Comparison of ENCODE assay signal across 15 cellular contexts in genomic region chr5:124724357-124725039, GRCh38. TPM values are rescaled to one million over a fixed set of nuclear protein-coding genes. Genes with fewer than 3 reads are reported as not detected.
DNase-seq lines count a peak whose midpoint lies in the region; ATAC-seq and FAIRE-seq lines count a peak whose summit lies in the region.
"Had no signal": no experiment of that assay in that cellular context is flagged by ENCODE, and none has a peak within 500 bp of the region (broad histone marks: within the 10 kb centered on the region; RNA-seq: fewer than 3 reads in every experiment).

No MANE protein-coding gene starts in this region.

- no peaks in the 10 kb centered on the region for H3K9me2 ChIP-seq in Karpas-422 (replicated peaks; ENCODE audit: insufficient read depth, low read length)

- H3K79me2 ChIP-seq in Karpas-422 (ENCODE audit: low read length) = no peaks in the 10 kb centered on the region

- H3K36me3 ChIP-seq in Karpas-422 (ENCODE audit: insufficient read depth, low read length) = no peaks in the 10 kb centered on the region
- H3K36me3 ChIP-seq: neutrophil had no signal

- FAIRE-seq in A204.1 (lab: Jason Lieb, UNC) = peak; percentile 57
- FAIRE-seq: frontal cortex had no signal

- H3K27me3 ChIP-seq in Karpas-422 (ENCODE audit: low read length) = no peaks in the 10 kb centered on the region
- H3K27me3 ChIP-seq: neutrophil had no signal

- peak overlapping the region; percentile 57 for H3K9ac ChIP-seq in Karpas-422 (ENCODE audit: low read length)

- ATAC-seq in GM18873 (IDR thresholded peaks at IDR 0.05; ENCODE audit: low FRiP score, unreplicated experiment) (peak; percentile 40), HG02571 (IDR thresholded peaks at IDR 0.05; ENCODE audit: unreplicated experiment) (peak; percentile 29)

- no peak overlapping the region for H3K27ac ChIP-seq in Karpas-422 (ENCODE audit: low read length)
- H3K27ac ChIP-seq: 22Rv1, neutrophil had no signal

- peak overlapping the region; percentile 22; the same call in 1 of the 2 replicates for H2AFZ ChIP-seq in Karpas-422 (ENCODE audit: low read length)

- intact Hi-C loops in posterior vena cava (cut with DNase I) = no loop called here

- H4K20me1 ChIP-seq in Karpas-422 (ENCODE audit: insufficient read depth, low read depth, low read length) = no peaks in the 10 kb centered on the region

- DNase-seq in Karpas-422 (no peak), NCI-H510A (lab: John Stamatoyannopoulos, UW) (no peak), T1000 (lab: John Stamatoyannopoulos, UW) (no peak), NCI-H2029 treated with DMSO at 0.1 percent for 48 hours (lab: John Stamatoyannopoulos, UW) (no peak), posterior vena cava (ENCODE audit: low spot score) (no peak)
- DNase-seq: dermis blood vessel endothelial cell, DMS 273 treated with DMSO at 0.1 percent for 48 hours, kidney glomerular epithelial cell, NCI-H1092 had no signal

- peaks cover 25% of the 10 kb centered on the region for H3K4me1 ChIP-seq in Karpas-422 (ENCODE audit: low read length)

- peak overlapping the region; percentile 70 for H3K4me2 ChIP-seq in Karpas-422 (ENCODE audit: low read depth, low read length, poor library complexity, severe bottlenecking)

- peak overlapping the region; percentile 55 for H3K4me3 ChIP-seq in Karpas-422 (ENCODE audit: low read length)

- no peaks in the 10 kb centered on the region for H3K9me3 ChIP-seq in Karpas-422 (ENCODE audit: low read length)
- H3K9me3 ChIP-seq: neutrophil had no signal

RNA-seq across cellular contexts. Expression of gene ZNF608, which starts 21.9 kb away (rescaled TPM):
- 12.1 and 12.8 TPM in 2 replicates for total RNA-seq in Karpas-422 (2014; rRNA removed; shearing (Covaris generic); ENCODE audit: low replicate concordance)
- 10 to 100 TPM; 11.4 to 11.9 TPM for total RNA-seq in posterior vena cava
